Comparison of ENCODE assay signal across 21 cellular contexts in the genomic region with DNA sequence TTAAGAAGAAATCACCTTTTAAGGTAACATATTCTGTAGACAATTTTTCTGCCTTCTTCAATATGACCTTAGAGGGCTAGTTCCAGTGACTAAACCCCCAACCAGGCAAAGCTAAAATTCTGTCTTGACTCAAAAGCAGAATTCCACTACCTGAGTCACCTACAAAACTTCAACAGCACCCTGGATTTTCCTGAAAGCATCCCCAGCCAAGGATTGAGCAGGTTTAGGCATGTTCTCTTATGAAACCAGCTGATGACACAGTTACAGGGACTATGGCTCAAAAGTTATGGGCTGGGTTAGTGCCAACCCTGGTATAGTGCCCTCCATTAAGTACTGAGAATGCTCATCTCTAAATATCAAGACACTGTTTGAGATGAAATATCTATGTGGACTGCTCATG. TPM values are rescaled to one million over a fixed set of nuclear protein-coding genes. Genes with fewer than 3 reads are reported as not detected.
DNase-seq lines count a peak whose midpoint lies in the region; ATAC-seq, FAIRE-seq and TF ChIP-seq lines count a peak whose summit lies in the region.
"Had no signal": no experiment of that assay in that cellular context is flagged by ENCODE, and none has a peak within 500 bp of the region (broad histone marks: within the 10 kb centered on the region; RNA-seq: fewer than 3 reads in every experiment).

No MANE protein-coding gene starts in this region.

- H3K4me3 ChIP-seq in naive thymus-derived CD4-positive, alpha-beta T cell (ENCODE audit: low read length): no peak overlapping the region
- no peak overlapping the region for H3K4me3 ChIP-seq in A673 (ENCODE audit: low read depth, low read length, poor library complexity, severe bottlenecking)
- H3K4me3 ChIP-seq in mucosa of descending colon: no peak overlapping the region
- H3K4me3 ChIP-seq: BLaER1, breast epithelium, right atrium auricular region, SK-N-MC had no signal

- ATAC-seq in activated naive CD8-positive, alpha-beta T cell treated with anti-CD3 and anti-CD28 coated beads, Interleukin-2, amount 50 U/mL, for 24 hours: peak; percentile 21
- no peak for ATAC-seq in naive thymus-derived CD4-positive, alpha-beta T cell
- ATAC-seq in mucosa of descending colon: no peak
- ATAC-seq: Panc1 had no signal

- H3K36me3 ChIP-seq in naive thymus-derived CD4-positive, alpha-beta T cell (ENCODE audit: control insufficient read depth in 2 of 3, insufficient read depth in 3 of 3, low read length in 3 of 3): no peaks in the 10 kb centered on the region
- H3K36me3 ChIP-seq in A673 (ENCODE audit: insufficient read depth, low read length, poor library complexity, severe bottlenecking): no peaks in the 10 kb centered on the region
- no peaks in the 10 kb centered on the region for H3K36me3 ChIP-seq in mucosa of descending colon (ENCODE audit: low read depth)
- H3K36me3 ChIP-seq: BLaER1, breast epithelium, right atrium auricular region had no signal

- FAIRE-seq in GM19239 (lab: Jason Lieb, UNC) (peak; percentile 73), frontal cortex (lab: Jason Lieb, UNC) (no peak)
- FAIRE-seq: endometrium, urothelium cell line had no signal

- POLR2A ChIA-PET in naive thymus-derived CD4-positive, alpha-beta T cell (lab: Charles Lee): interaction anchor here (0.9 to 6.9 kb wide), 3 partner anchors 8 to 54 kb away, joined by 3 to 40 read pairs (median 6); a partner anchor contains a TSS
- POLR2A ChIA-PET in A673 (lab: Charles Lee; ENCODE audit: low non-redundant PET): no interaction called here

- DNase-seq in NCI-H2171 treated with DMSO at 0.1 percent for 48 hours (lab: John Stamatoyannopoulos, UW): peak; percentile 7
- no peak for DNase-seq in NCI-H2171 (lab: John Stamatoyannopoulos, UW)
- no peak for DNase-seq in GM19239 (ENCODE audit: insufficient read length, low spot score)
- no peak for DNase-seq in activated naive CD8-positive, alpha-beta T cell treated with anti-CD3 and anti-CD28 coated beads, Interleukin-2, amount 50 U/mL, for 24 hours
- DNase-seq in naive thymus-derived CD4-positive, alpha-beta T cell: no peak
- DNase-seq in A673 (ENCODE audit: low spot score): no peak
- DNase-seq in mucosa of descending colon: no peak
- no peak for DNase-seq in frontal cortex (ENCODE audit: low spot score in 2 of 2)
- DNase-seq: activated T-cell treated with anti-CD3 and anti-CD28 coated beads, Interleukin-2, amount 50 U/mL, for 4 hours; cortex of kidney; NCI-H187 treated with DMSO at 0.1 percent for 48 hours; NCI-H446 treated with DMSO at 0.1 percent for 48 hours; occipital lobe; stimulated activated CD8-positive, alpha-beta memory T cell treated with anti-CD3 and anti-CD28 coated beads, Interleukin-4, amount 100 ng/mL, for 48 hours had no signal

- intact Hi-C loops in naive thymus-derived CD4-positive, alpha-beta T cell (cut with micrococcal nuclease): loop anchor here in 1 of 2 donors (10.0 kb wide), 1 partner anchor 591 kb away; a partner anchor contains a TSS
- intact Hi-C loops in A673 (cut with micrococcal nuclease; ENCODE audit: unreplicated experiment): no loop called here
- intact Hi-C loops in mucosa of descending colon (cut with DNase I, micrococcal nuclease): no loop called here

- peaks cover 17 to 23% of the 10 kb centered on the region in 2 donors for H3K4me1 ChIP-seq in naive thymus-derived CD4-positive, alpha-beta T cell (ENCODE audit: control insufficient read depth in 2 of 2, insufficient read depth in 2 of 2, low read length in 2 of 2)
- H3K4me1 ChIP-seq in A673 (ENCODE audit: insufficient read depth, low read length, poor library complexity, severe bottlenecking) (no peaks in the 10 kb centered on the region), mucosa of descending colon (ENCODE audit: low read depth) (peaks cover 3% of the 10 kb centered on the region)

- no peak overlapping the region for H3K4me3 Mint-ChIP-seq in activated naive CD8-positive, alpha-beta T cell treated with anti-CD3 and anti-CD28 coated beads, Interleukin-2, amount 50 U/mL, for 24 hours
- no peak overlapping the region for H3K4me3 Mint-ChIP-seq in naive thymus-derived CD4-positive, alpha-beta T cell
- H3K4me3 Mint-ChIP-seq: activated T-cell treated with anti-CD3 and anti-CD28 coated beads, Interleukin-2, amount 50 U/mL, for 4 hours had no signal

- peaks cover 2% of the 10 kb centered on the region for H3K36me3 Mint-ChIP-seq in activated naive CD8-positive, alpha-beta T cell treated with anti-CD3 and anti-CD28 coated beads, Interleukin-2, amount 50 U/mL, for 24 hours (ENCODE audit: low read depth)
- peaks cover 0 to 9% (median 0%) of the 10 kb centered on the region in 5 donors for H3K36me3 Mint-ChIP-seq in naive thymus-derived CD4-positive, alpha-beta T cell

- H3K27me3 ChIP-seq in naive thymus-derived CD4-positive, alpha-beta T cell (ENCODE audit: control insufficient read depth in 2 of 2, insufficient read depth in 2 of 2, low read length in 2 of 2): no peaks in the 10 kb centered on the region
- peaks cover 4% of the 10 kb centered on the region for H3K27me3 ChIP-seq in A673 (replicated peaks; ENCODE audit: insufficient read depth, low read depth, low read length, poor library complexity)
- H3K27me3 ChIP-seq: BLaER1, breast epithelium, right atrium auricular region had no signal

- H3K27me3 Mint-ChIP-seq in activated naive CD8-positive, alpha-beta T cell treated with anti-CD3 and anti-CD28 coated beads, Interleukin-2, amount 50 U/mL, for 24 hours: no peaks in the 10 kb centered on the region
- no peaks in the 10 kb centered on the region for H3K27me3 Mint-ChIP-seq in naive thymus-derived CD4-positive, alpha-beta T cell

- H3K9me3 ChIP-seq in naive thymus-derived CD4-positive, alpha-beta T cell (ENCODE audit: control insufficient read depth in 2 of 3, low read length in 3 of 3): no peaks in the 10 kb centered on the region
- H3K9me3 ChIP-seq in A673 (ENCODE audit: low read depth, low read length, poor library complexity, severe bottlenecking): no peaks in the 10 kb centered on the region
- H3K9me3 ChIP-seq in mucosa of descending colon: no peaks in the 10 kb centered on the region
- H3K9me3 ChIP-seq: BLaER1, breast epithelium, right atrium auricular region had no signal

- no TSS peak for BruUV-seq in A673 (replicated peaks; lab: Mats Ljungman, UMichigan)

- peak overlapping the region; percentile 30 for H3K27ac ChIP-seq in naive thymus-derived CD4-positive, alpha-beta T cell (ENCODE audit: low read depth, low read length)
- no peak overlapping the region for H3K27ac ChIP-seq in A673 (ENCODE audit: low read depth, low read length, poor library complexity, severe bottlenecking)
- H3K27ac ChIP-seq: BLaER1, breast epithelium, right atrium auricular region, SK-N-MC had no signal

- TF ChIP-seq CTCF in A673 (conservative IDR thresholded peaks at IDR 0.05; ENCODE audit: low read depth, low read length) (no peak), mucosa of descending colon (IDR thresholded peaks at IDR 0.05) (no peak)

- no peaks in the 10 kb centered on the region for H3K9me3 Mint-ChIP-seq in activated naive CD8-positive, alpha-beta T cell treated with anti-CD3 and anti-CD28 coated beads, Interleukin-2, amount 50 U/mL, for 24 hours
- H3K9me3 Mint-ChIP-seq in naive thymus-derived CD4-positive, alpha-beta T cell: peaks cover 0 to 3% (median 0%) of the 10 kb centered on the region in 11 donors
- H3K9me3 Mint-ChIP-seq: activated T-cell treated with anti-CD3 and anti-CD28 coated beads, Interleukin-2, amount 50 U/mL, for 4 hours had no signal

- H3K27ac Mint-ChIP-seq in activated naive CD8-positive, alpha-beta T cell treated with anti-CD3 and anti-CD28 coated beads, Interleukin-2, amount 50 U/mL, for 24 hours: no peak overlapping the region
- peak overlapping the region in 8 of 9 donors; percentile 6 to 94 (median 60) for H3K27ac Mint-ChIP-seq in naive thymus-derived CD4-positive, alpha-beta T cell

- CTCF ChIA-PET in naive thymus-derived CD4-positive, alpha-beta T cell (lab: Charles Lee): interaction anchor here (0.6 kb wide), 1 partner anchor 14 kb away, joined by 3 read pairs; no protein-coding TSS in a partner anchor
- CTCF ChIA-PET in A673 (lab: Charles Lee): no interaction called here

- peaks cover 83% of the 10 kb centered on the region for H3K4me1 Mint-ChIP-seq in activated naive CD8-positive, alpha-beta T cell treated with anti-CD3 and anti-CD28 coated beads, Interleukin-2, amount 50 U/mL, for 24 hours
- peaks cover 28 to 58% (median 54%) of the 10 kb centered on the region in 7 donors for H3K4me1 Mint-ChIP-seq in naive thymus-derived CD4-positive, alpha-beta T cell

RNA-seq across cellular contexts. Expression of a gene that starts 53.8 kb away (rescaled TPM):
- 1,000 to 10,000 TPM in 2 of 5 experiments, 100 to 1,000 TPM in 3; 135 to 2,915 (median 141) TPM for total RNA-seq in naive thymus-derived CD4-positive, alpha-beta T cell
- polyA plus RNA-seq in naive thymus-derived CD4-positive, alpha-beta T cell: 10 to 100 TPM; 66.6 to 90.5 TPM
- total RNA-seq in A673 (2021) (6.2 and 12.7 TPM in 2 replicates), mucosa of descending colon (10 to 100 TPM; 49.3 to 65.2 (median 55.8) TPM), frontal cortex (1.6 TPM)
